ENCODE assay signal across 16 cellular contexts in the genomic region with DNA sequence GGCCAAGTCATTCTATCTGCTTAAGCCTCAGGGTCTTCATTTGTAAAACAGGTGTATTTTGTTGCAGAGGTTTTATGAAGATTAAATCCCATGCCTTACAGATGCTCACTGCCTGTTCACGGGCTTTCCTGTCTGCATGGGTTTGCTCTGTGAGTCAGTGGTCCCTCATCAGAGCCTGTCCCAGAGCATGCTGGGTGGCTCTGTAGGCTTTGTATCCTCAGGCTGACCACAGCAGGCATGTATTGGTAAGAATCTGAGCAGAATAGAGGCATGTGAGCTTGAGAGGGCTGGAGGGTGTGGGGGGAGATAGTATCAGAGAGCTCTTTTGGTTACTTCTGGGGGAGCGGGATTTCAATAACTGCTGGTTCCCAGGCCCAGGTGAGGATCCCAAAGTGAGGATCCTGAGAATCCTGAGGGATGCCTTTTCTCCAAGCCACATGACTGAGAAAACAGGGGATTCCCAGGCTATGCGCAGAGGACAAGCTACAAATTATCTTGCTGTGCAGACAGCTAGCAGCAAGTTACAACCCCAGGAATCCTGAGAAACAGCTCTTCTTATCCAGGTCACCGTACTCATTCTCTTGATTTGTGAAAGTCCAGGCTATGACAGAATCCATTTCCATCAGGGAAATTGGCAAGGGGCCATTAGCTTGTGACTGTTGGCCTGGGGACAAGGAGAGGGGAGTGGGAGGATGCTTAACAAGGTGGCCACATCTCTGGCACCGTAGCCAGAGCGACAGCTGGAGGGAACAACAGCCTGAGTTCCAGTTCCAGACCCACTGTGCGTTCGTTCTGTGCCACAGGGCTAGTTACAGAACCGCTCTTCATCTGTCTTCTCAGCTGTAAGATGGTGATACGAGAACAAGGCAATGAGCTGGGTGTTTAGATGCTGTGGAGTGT. TPM values are rescaled to one million over a fixed set of nuclear protein-coding genes. Genes with fewer than 3 reads are reported as not detected.
DNase-seq lines count a peak whose midpoint lies in the region; ATAC-seq, FAIRE-seq and TF ChIP-seq lines count a peak whose summit lies in the region.
"Had no signal": no experiment of that assay in that cellular context is flagged by ENCODE, and none has a peak within 500 bp of the region (broad histone marks: within the 10 kb centered on the region; RNA-seq: fewer than 3 reads in every experiment).

No MANE protein-coding gene starts in this region.

- no peak overlapping the region for H2AFZ ChIP-seq in H1 (ENCODE audit: low read length)
- H2AFZ ChIP-seq: hepatocyte had no signal

- no peak overlapping the region for H4K5ac ChIP-seq in H1 (ENCODE audit: insufficient read length, low read depth, low read length)

- WGBS in H1 (ENCODE audit: extremely low coverage in 1 of 2, insufficient coverage in 1 of 2, insufficient read length in 1 of 2, insufficient replicate concordance in 2 of 2, low coverage in 1 of 2, low lambda C conversion rate in 2 of 2, missing lambda C conversion rate in 1 of 2), 2 experiments: 94% methylated on average over 10 of the region's 10 CpGs; no CpG with 5 or more reads in 1 of the 2 experiments

- FAIRE-seq in H1 (lab: Jason Lieb, UNC): no peak
- FAIRE-seq in frontal cortex (lab: Jason Lieb, UNC): no peak
- FAIRE-seq: HepG2 had no signal

- H2BK20ac ChIP-seq in H1 (ENCODE audit: low read length): no peak overlapping the region

- H4K20me1 ChIP-seq in H1 (replicated peaks in 1 of 2; ENCODE audit: control insufficient read depth in 1 of 2, insufficient read depth in 2 of 2, low read length in 2 of 2): peaks cover 0 to 2% of the 10 kb centered on the region in 2 experiments

- no peak overlapping the region for H3K4me2 ChIP-seq in H1 (ENCODE audit: insufficient read depth in 1 of 2, low read depth in 2 of 2, low read length in 2 of 2)
- H3K4me2 ChIP-seq: hepatocyte, smooth muscle cell had no signal

- CTCF ChIA-PET in H1 (lab: Charles Lee; ENCODE audit: partially characterized antibody): interaction anchor here (0.7 to 4.6 kb wide), 19 partner anchors 9 to 508 kb away, joined by 3 to 24 read pairs (median 3); no protein-coding TSS in a partner anchor

- H3K23ac ChIP-seq in H1 (ENCODE audit: insufficient read length): no peak overlapping the region

- no peak overlapping the region for H3K14ac ChIP-seq in H1 (ENCODE audit: insufficient read length)

- H2BK120ac ChIP-seq in H1 (replicated peaks; ENCODE audit: low read depth, low read length): no peak overlapping the region

- H2BK12ac ChIP-seq in H1 (ENCODE audit: low read depth, low read length): no peak overlapping the region

- no peaks in the 10 kb centered on the region for H3K36me3 ChIP-seq in H1 (ENCODE audit: control insufficient read depth in 2 of 4, insufficient read depth in 4 of 4, low read length in 3 of 4)

- TF ChIP-seq EP300 in H1 (IDR thresholded peaks at IDR 0.05; ENCODE audit: borderline replicate concordance in 1 of 2, low read depth in 2 of 2, low read length in 2 of 2): no peak

- H2BK15ac ChIP-seq in H1 (ENCODE audit: low read length): no peak overlapping the region

- POLR2A ChIA-PET in H1 (lab: Charles Lee; ENCODE audit: partially characterized antibody): interaction anchor here (1.1 kb wide), 1 partner anchor 28 kb away, joined by 3 read pairs; no protein-coding TSS in a partner anchor

- H3K4me1 ChIP-seq in H1 (replicated peaks in 1 of 4; ENCODE audit: control insufficient read depth in 3 of 4, insufficient read depth in 4 of 4, low read length in 3 of 4): no peaks in the 10 kb centered on the region

- no peak overlapping the region for H3K4me3 ChIP-seq in H1 (ENCODE audit: extremely low read depth in 1 of 4, insufficient read depth in 2 of 4, low read depth in 3 of 4, low read length in 4 of 4)
- H3K4me3 ChIP-seq: hepatocyte, lung, smooth muscle cell, testis had no signal

- no peak overlapping the region for H3K9ac ChIP-seq in H1 (replicated peaks in 1 of 4; ENCODE audit: extremely low read depth in 1 of 4, low read depth in 3 of 4, low read length in 3 of 4)

- ATAC-seq in GM19351 (IDR thresholded peaks at IDR 0.05; ENCODE audit: unreplicated experiment): no peak
- ATAC-seq: HepG2 had no signal

- TF ChIP-seq POLR2A in H1 (IDR thresholded peaks at IDR 0.05; ENCODE audit: control extremely low read depth in 1 of 2, low read depth in 2 of 2, low read length in 2 of 2): no peak

- intact Hi-C loops in posterior vena cava (cut with DNase I): loop anchor here in 1 of 2 donors (5.0 kb wide), 1 partner anchor 535 kb away; no protein-coding TSS in a partner anchor

- H3K18ac ChIP-seq in H1 (ENCODE audit: extremely low read depth, low read length): no peak overlapping the region

- no peaks in the 10 kb centered on the region for H3K23me2 ChIP-seq in H1 (ENCODE audit: low read depth, low read length)

- H3K79me1 ChIP-seq in H1 (ENCODE audit: low read depth, low read length): peaks cover 4% of the 10 kb centered on the region; the same call in 1 of the 2 replicates

- peak overlapping the region; percentile 29; the same call in 1 of the 2 replicates for H2AK5ac ChIP-seq in H1 (ENCODE audit: low read depth, low read length)

- H3K27me3 ChIP-seq in H1 (replicated peaks in 1 of 4; ENCODE audit: control insufficient read depth in 3 of 4, extremely low read depth in 1 of 4, insufficient read depth in 3 of 4, low read length in 3 of 4): no peaks in the 10 kb centered on the region
- H3K27me3 ChIP-seq: hepatocyte, testis had no signal

- H3K79me2 ChIP-seq in H1 (ENCODE audit: control insufficient read depth in 1 of 2, insufficient read depth in 2 of 2, low read length in 2 of 2): no peaks in the 10 kb centered on the region
- H3K79me2 ChIP-seq: hepatocyte had no signal

- H2BK5ac ChIP-seq in H1 (ENCODE audit: low read depth, low read length): no peak overlapping the region

- H3K56ac ChIP-seq in H1 (replicated peaks; ENCODE audit: insufficient read length, low read depth, low read length): no peak overlapping the region

- no peak overlapping the region for H4K91ac ChIP-seq in H1 (replicated peaks; ENCODE audit: insufficient read length, low read length)

- DNase-seq in DMS 273 (lab: John Stamatoyannopoulos, UW; ENCODE audit: unreplicated experiment) (peak; percentile 65), DMS 273 treated with DMSO at 0.1 percent for 48 hours (lab: John Stamatoyannopoulos, UW) (no peak), NCI-H446 treated with DMSO at 0.1 percent for 48 hours (lab: John Stamatoyannopoulos, UW) (peak; percentile 50), H1 (ENCODE audit: low read depth in 1 of 2, low spot score in 2 of 2) (no peak), posterior vena cava (ENCODE audit: low spot score) (peak; percentile 16), frontal cortex (ENCODE audit: low spot score in 2 of 2) (no peak), NCI-H2107 treated with DMSO at 0.1 percent for 48 hours (lab: John Stamatoyannopoulos, UW; ENCODE audit: unreplicated experiment) (no peak)
- DNase-seq: activated naive CD4-positive, alpha-beta T cell treated with anti-CD3 and anti-CD28 coated beads for 36 hours; NCI-H82; testis had no signal

- H3K4ac ChIP-seq in H1 (replicated peaks; ENCODE audit: insufficient read length, low read depth, low read length): no peak overlapping the region

- no peak overlapping the region for H3K27ac ChIP-seq in H1 (ENCODE audit: low read depth, low read length)
- H3K27ac ChIP-seq: 22Rv1, hepatocyte, testis had no signal

- TF ChIP-seq CTCF in H1 (IDR thresholded peaks at IDR 0.05; ENCODE audit: control extremely low read depth in 1 of 3, insufficient read depth in 1 of 3, low read depth in 1 of 3, low read length in 3 of 3): no peak

- H3K9me3 ChIP-seq in H1 (ENCODE audit: insufficient read depth in 2 of 2, low read depth in 1 of 2, low read length in 1 of 2): no peaks in the 10 kb centered on the region
- H3K9me3 ChIP-seq: testis had no signal

- H4K8ac ChIP-seq in H1 (ENCODE audit: extremely low read depth, insufficient read depth, low read length): no peak overlapping the region

- TF ChIP-seq RAD21 in H1 (IDR thresholded peaks at IDR 0.05 in 1 of 2, conservative IDR thresholded peaks at IDR 0.05 in 1 of 2; ENCODE audit: low read depth in 2 of 2, low read length in 2 of 2): no peak

TF ChIP-seq in H1, 55 proteins besides CTCF, POLR2A, EP300 and RAD21 (continues in another document):
- TF ChIP-seq SP1 (IDR thresholded peaks at IDR 0.05; ENCODE audit: low read depth, low read length) (no peak), NRF1 (IDR thresholded peaks at IDR 0.05; ENCODE audit: low read depth, low read length) (no peak), CBX5 (IDR thresholded peaks at IDR 0.05; ENCODE audit: low read depth, low read length) (no peak), SP4 (IDR thresholded peaks at IDR 0.05; ENCODE audit: low read length) (no peak), SAP30 (IDR thresholded peaks at IDR 0.05; ENCODE audit: insufficient read depth, insufficient replicate concordance, low read length) (no peak), SP2 (IDR thresholded peaks at IDR 0.05; ENCODE audit: low read length) (no peak), MAFK (IDR thresholded peaks at IDR 0.05; ENCODE audit: low read depth, low read length) (no peak), KDM5A (IDR thresholded peaks at IDR 0.05; ENCODE audit: low read length) (no peak), TAF7 (optimal IDR thresholded peaks at IDR 0.05; ENCODE audit: borderline replicate concordance, low read depth, low read length) (no peak), TBP (IDR thresholded peaks at IDR 0.05; ENCODE audit: low read depth, low read length) (no peak)
- TF ChIP-seq, protein P1, sequence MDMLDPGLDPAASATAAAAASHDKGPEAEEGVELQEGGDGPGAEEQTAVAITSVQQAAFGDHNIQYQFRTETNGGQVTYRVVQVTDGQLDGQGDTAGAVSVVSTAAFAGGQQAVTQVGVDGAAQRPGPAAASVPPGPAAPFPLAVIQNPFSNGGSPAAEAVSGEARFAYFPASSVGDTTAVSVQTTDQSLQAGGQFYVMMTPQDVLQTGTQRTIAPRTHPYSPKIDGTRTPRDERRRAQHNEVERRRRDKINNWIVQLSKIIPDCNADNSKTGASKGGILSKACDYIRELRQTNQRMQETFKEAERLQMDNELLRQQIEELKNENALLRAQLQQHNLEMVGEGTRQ (IDR thresholded peaks at IDR 0.05; ENCODE audit: low read length): no peak

RNA-seq across cellular contexts. Expression of gene PLXNA1, which starts 45.1 kb away (rescaled TPM):
- total RNA-seq in H1 (2021; fragmentation: NEBNext Ultra II Directional; extraction: Animal tissue kit (Norgen Biotek cat#: 25700)): 47.5 and 50.8 TPM in 2 replicates
- polyA plus RNA-seq in H1 (2011; rRNA removed): 54.9 and 81.4 TPM in 2 replicates
- 51.2 TPM for polyA plus RNA-seq in H1 (2011; cell fraction: cytosol; rRNA removed)
- 191 TPM for polyA plus RNA-seq in H1 (2011; cell fraction: nucleus; rRNA removed)
- 36.1 to 53.1 TPM (median 42.4 TPM) in 4 replicates for polyA plus RNA-seq in H1 (2012, experiment 1 of 2)
- polyA plus RNA-seq in H1 (2012, experiment 2 of 2): 26.1 TPM
- polyA plus RNA-seq in H1 (2013, experiment 1 of 2): 40.4 TPM
- polyA plus RNA-seq in H1 (2013, experiment 2 of 2): 38.5 TPM
- polyA minus RNA-seq in H1 (2011; rRNA and poly(A)+ RNA removed): 104 and 131 TPM in 2 replicates
- 53.8 TPM for polyA minus RNA-seq in H1 (2011; cell fraction: cytosol; rRNA and poly(A)+ RNA removed)
- polyA minus RNA-seq in H1 (2011; cell fraction: nucleus; rRNA and poly(A)+ RNA removed): 70.5 TPM
- 10 to 100 TPM; 31.7 to 38.5 TPM for total RNA-seq in posterior vena cava
- 46.9 TPM for total RNA-seq in frontal cortex

Comparison
In these comparisons a context has a peak if more than half of its experiments do, and no peak if none do; other contexts are left out.
1. DNase-seq: peak in DMS 273 (single experiment), NCI-H446 treated with DMSO at 0.1 percent for 48 hours (single experiment) and posterior vena cava (single experiment); none in DMS 273 treated with DMSO at 0.1 percent for 48 hours (single experiment), H1 (0 of 2), frontal cortex (0 of 2) and NCI-H2107 treated with DMSO at 0.1 percent for 48 hours (single experiment).